In the genomic region with DNA sequence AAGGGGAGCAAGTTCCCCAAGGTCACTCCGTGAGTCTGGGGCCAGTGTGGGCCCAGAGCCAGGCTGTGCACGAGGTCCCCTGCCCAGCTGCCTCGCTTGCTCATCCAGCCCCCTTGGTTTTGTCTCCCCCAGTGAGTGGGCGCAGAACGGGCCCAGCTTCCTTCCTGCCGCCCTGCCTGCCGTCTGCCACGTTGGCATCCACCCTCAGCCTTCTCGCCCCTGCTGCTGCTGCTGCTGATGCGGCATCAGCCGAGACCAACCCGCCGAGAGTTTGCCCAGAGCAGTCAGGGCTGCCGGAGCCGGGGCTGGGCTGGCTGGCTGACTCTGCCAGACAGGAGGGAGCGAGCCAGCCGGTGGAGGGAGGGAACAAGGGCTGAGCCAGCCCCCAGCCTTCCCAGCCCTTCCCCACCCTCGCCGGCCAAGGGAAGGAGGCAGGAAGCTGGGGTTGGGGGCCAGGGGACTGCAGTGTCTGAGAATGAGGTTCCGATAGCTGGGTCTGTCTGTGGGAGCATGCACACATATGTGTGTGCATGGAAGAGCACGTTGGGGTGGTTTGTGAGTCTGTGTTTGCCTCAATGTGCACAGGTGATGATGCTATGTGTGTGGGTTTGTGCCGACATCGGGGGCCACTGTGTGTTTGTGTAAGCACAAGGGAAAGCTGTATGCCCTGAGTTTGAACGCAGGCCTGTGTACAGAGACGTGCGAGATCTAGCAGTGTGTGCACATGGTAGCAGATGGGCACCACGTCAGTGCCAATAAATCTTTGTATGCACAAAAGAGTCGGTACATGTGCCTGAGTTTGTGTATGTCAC, we compare ENCODE assay signal across 1 cellular context.
TF ChIP-seq lines count a peak whose summit lies in the region.

No MANE protein-coding gene starts in this region.

TF ChIP-seq in HepG2, 621 proteins besides CTCF, POLR2A, EP300 and RAD21 (continued from another document and continues in another):
- TF ChIP-seq, protein P1, sequence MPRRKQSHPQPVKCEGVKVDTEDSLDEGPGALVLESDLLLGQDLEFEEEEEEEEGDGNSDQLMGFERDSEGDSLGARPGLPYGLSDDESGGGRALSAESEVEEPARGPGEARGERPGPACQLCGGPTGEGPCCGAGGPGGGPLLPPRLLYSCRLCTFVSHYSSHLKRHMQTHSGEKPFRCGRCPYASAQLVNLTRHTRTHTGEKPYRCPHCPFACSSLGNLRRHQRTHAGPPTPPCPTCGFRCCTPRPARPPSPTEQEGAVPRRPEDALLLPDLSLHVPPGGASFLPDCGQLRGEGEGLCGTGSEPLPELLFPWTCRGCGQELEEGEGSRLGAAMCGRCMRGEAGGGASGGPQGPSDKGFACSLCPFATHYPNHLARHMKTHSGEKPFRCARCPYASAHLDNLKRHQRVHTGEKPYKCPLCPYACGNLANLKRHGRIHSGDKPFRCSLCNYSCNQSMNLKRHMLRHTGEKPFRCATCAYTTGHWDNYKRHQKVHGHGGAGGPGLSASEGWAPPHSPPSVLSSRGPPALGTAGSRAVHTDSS (CRISPR knock-in tag; conservative IDR thresholded peaks at IDR 0.05): no peak
- TF ChIP-seq, protein P2, sequence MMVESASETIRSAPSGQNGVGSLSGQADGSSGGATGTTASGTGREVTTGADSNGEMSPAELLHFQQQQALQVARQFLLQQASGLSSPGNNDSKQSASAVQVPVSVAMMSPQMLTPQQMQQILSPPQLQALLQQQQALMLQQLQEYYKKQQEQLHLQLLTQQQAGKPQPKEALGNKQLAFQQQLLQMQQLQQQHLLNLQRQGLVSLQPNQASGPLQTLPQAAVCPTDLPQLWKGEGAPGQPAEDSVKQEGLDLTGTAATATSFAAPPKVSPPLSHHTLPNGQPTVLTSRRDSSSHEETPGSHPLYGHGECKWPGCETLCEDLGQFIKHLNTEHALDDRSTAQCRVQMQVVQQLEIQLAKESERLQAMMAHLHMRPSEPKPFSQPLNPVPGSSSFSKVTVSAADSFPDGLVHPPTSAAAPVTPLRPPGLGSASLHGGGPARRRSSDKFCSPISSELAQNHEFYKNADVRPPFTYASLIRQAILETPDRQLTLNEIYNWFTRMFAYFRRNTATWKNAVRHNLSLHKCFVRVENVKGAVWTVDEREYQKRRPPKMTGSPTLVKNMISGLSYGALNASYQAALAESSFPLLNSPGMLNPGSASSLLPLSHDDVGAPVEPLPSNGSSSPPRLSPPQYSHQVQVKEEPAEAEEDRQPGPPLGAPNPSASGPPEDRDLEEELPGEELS (CRISPR knock-in tag; IDR thresholded peaks at IDR 0.05): no peak
- TF ChIP-seq ZBTB1 (CRISPR knock-in tag; IDR thresholded peaks at IDR 0.05; ENCODE audit: borderline replicate concordance) (no peak), ZNF484 (CRISPR knock-in tag; IDR thresholded peaks at IDR 0.05; ENCODE audit: borderline replicate concordance, low read depth) (peak; percentile 22; the same call in 1 of the 2 replicates), ZNF446 (CRISPR knock-in tag; IDR thresholded peaks at IDR 0.05) (no peak), ZNF235 (CRISPR knock-in tag; IDR thresholded peaks at IDR 0.05; ENCODE audit: borderline replicate concordance) (no peak), CEBPG (CRISPR knock-in tag; IDR thresholded peaks at IDR 0.05) (no peak), ERF (CRISPR knock-in tag; IDR thresholded peaks at IDR 0.05) (no peak), NAIF1 (CRISPR knock-in tag; IDR thresholded peaks at IDR 0.05; ENCODE audit: borderline replicate concordance) (0 out of 2 replicates have a peak, but pooled peaks have one; percentile 23), SAP130 (CRISPR knock-in tag; IDR thresholded peaks at IDR 0.05; ENCODE audit: low read depth) (no peak; the same call in 1 of the 2 replicates), ZNF460 (CRISPR knock-in tag; IDR thresholded peaks at IDR 0.05; ENCODE audit: borderline replicate concordance) (no peak), YEATS2 (CRISPR knock-in tag; IDR thresholded peaks at IDR 0.05; ENCODE audit: borderline replicate concordance) (no peak), SMARCC2 (IDR thresholded peaks at IDR 0.05) (no peak), ZNF569 (CRISPR knock-in tag; IDR thresholded peaks at IDR 0.05; ENCODE audit: borderline replicate concordance) (no peak), MIXL1 (CRISPR knock-in tag; IDR thresholded peaks at IDR 0.05) (0 out of 2 replicates have a peak, but pooled peaks have one; percentile 13), NR3C1 (CRISPR knock-in tag; IDR thresholded peaks at IDR 0.05) (no peak), PTBP1 (IDR thresholded peaks at IDR 0.05; ENCODE audit: low read depth, low read length, poor library complexity, severe bottlenecking) (no peak), SMAD3 (CRISPR knock-in tag; IDR thresholded peaks at IDR 0.05) (no peak), TAF1 (CRISPR knock-in tag; IDR thresholded peaks at IDR 0.05) (peak; percentile 44; the same call in 1 of the 2 replicates), ZNF672 (CRISPR knock-in tag; IDR thresholded peaks at IDR 0.05) (no peak), ZFP82 (CRISPR knock-in tag; IDR thresholded peaks at IDR 0.05; ENCODE audit: borderline replicate concordance) (no peak), MYC (CRISPR knock-in tag; IDR thresholded peaks at IDR 0.05; ENCODE audit: borderline replicate concordance) (0 out of 2 replicates have a peak, but pooled peaks have one; percentile 12), TBX3 (IDR thresholded peaks at IDR 0.05; ENCODE audit: borderline replicate concordance) (no peak), ZNF296 (CRISPR knock-in tag; conservative IDR thresholded peaks at IDR 0.05) (no peak), ZNF670 (CRISPR knock-in tag; IDR thresholded peaks at IDR 0.05; ENCODE audit: borderline replicate concordance) (no peak), FOSL1 (CRISPR knock-in tag; IDR thresholded peaks at IDR 0.05; ENCODE audit: borderline replicate concordance) (no peak), ZNF251 (CRISPR knock-in tag; IDR thresholded peaks at IDR 0.05) (no peak), KLF11 (CRISPR knock-in tag; IDR thresholded peaks at IDR 0.05) (no peak), ZNF160 (CRISPR knock-in tag; IDR thresholded peaks at IDR 0.05) (no peak), YEATS4 (CRISPR knock-in tag; IDR thresholded peaks at IDR 0.05; ENCODE audit: borderline replicate concordance) (no peak), ZNF136 (CRISPR knock-in tag; IDR thresholded peaks at IDR 0.05; ENCODE audit: low read depth) (no peak), ZNF674 (CRISPR knock-in tag; IDR thresholded peaks at IDR 0.05; ENCODE audit: low read depth) (no peak), HDAC1 (CRISPR knock-in tag; IDR thresholded peaks at IDR 0.05) (peak; percentile 69; the same call in 1 of the 2 replicates), MAZ (IDR thresholded peaks at IDR 0.05; ENCODE audit: borderline replicate concordance, low read depth, low read length) (no peak), MAZ (CRISPR knock-in tag; IDR thresholded peaks at IDR 0.05; ENCODE audit: low read depth) (no peak), TCF7L2 (IDR thresholded peaks at IDR 0.05; ENCODE audit: low read depth, low read length) (no peak), JUND (CRISPR knock-in tag; IDR thresholded peaks at IDR 0.05) (no peak), STAT5B (CRISPR knock-in tag; IDR thresholded peaks at IDR 0.05) (no peak), KMT2B (CRISPR knock-in tag; IDR thresholded peaks at IDR 0.05) (no peak), MED8 (CRISPR knock-in tag; IDR thresholded peaks at IDR 0.05; ENCODE audit: insufficient replicate concordance) (no peak)
- TF ChIP-seq, protein P3, sequence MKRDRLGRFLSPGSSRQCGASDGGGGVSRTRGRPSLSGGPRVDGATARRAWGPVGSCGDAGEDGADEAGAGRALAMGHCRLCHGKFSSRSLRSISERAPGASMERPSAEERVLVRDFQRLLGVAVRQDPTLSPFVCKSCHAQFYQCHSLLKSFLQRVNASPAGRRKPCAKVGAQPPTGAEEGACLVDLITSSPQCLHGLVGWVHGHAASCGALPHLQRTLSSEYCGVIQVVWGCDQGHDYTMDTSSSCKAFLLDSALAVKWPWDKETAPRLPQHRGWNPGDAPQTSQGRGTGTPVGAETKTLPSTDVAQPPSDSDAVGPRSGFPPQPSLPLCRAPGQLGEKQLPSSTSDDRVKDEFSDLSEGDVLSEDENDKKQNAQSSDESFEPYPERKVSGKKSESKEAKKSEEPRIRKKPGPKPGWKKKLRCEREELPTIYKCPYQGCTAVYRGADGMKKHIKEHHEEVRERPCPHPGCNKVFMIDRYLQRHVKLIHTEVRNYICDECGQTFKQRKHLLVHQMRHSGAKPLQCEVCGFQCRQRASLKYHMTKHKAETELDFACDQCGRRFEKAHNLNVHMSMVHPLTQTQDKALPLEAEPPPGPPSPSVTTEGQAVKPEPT (CRISPR knock-in tag; IDR thresholded peaks at IDR 0.05; ENCODE audit: low read depth): no peak
- TF ChIP-seq, protein P4, sequence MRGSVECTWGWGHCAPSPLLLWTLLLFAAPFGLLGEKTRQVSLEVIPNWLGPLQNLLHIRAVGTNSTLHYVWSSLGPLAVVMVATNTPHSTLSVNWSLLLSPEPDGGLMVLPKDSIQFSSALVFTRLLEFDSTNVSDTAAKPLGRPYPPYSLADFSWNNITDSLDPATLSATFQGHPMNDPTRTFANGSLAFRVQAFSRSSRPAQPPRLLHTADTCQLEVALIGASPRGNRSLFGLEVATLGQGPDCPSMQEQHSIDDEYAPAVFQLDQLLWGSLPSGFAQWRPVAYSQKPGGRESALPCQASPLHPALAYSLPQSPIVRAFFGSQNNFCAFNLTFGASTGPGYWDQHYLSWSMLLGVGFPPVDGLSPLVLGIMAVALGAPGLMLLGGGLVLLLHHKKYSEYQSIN (CRISPR knock-in tag; IDR thresholded peaks at IDR 0.05; ENCODE audit: borderline replicate concordance): no peak
- TF ChIP-seq, protein P5, sequence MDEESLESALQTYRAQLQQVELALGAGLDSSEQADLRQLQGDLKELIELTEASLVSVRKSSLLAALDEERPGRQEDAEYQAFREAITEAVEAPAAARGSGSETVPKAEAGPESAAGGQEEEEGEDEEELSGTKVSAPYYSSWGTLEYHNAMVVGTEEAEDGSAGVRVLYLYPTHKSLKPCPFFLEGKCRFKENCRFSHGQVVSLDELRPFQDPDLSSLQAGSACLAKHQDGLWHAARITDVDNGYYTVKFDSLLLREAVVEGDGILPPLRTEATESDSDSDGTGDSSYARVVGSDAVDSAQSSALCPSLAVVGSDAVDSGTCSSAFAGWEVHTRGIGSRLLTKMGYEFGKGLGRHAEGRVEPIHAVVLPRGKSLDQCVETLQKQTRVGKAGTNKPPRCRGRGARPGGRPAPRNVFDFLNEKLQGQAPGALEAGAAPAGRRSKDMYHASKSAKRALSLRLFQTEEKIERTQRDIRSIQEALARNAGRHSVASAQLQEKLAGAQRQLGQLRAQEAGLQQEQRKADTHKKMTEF (CRISPR knock-in tag; IDR thresholded peaks at IDR 0.05): no peak
- TF ChIP-seq, protein P6, sequence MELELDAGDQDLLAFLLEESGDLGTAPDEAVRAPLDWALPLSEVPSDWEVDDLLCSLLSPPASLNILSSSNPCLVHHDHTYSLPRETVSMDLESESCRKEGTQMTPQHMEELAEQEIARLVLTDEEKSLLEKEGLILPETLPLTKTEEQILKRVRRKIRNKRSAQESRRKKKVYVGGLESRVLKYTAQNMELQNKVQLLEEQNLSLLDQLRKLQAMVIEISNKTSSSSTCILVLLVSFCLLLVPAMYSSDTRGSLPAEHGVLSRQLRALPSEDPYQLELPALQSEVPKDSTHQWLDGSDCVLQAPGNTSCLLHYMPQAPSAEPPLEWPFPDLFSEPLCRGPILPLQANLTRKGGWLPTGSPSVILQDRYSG (CRISPR knock-in tag; IDR thresholded peaks at IDR 0.05): no peak
- TF ChIP-seq, protein P7, sequence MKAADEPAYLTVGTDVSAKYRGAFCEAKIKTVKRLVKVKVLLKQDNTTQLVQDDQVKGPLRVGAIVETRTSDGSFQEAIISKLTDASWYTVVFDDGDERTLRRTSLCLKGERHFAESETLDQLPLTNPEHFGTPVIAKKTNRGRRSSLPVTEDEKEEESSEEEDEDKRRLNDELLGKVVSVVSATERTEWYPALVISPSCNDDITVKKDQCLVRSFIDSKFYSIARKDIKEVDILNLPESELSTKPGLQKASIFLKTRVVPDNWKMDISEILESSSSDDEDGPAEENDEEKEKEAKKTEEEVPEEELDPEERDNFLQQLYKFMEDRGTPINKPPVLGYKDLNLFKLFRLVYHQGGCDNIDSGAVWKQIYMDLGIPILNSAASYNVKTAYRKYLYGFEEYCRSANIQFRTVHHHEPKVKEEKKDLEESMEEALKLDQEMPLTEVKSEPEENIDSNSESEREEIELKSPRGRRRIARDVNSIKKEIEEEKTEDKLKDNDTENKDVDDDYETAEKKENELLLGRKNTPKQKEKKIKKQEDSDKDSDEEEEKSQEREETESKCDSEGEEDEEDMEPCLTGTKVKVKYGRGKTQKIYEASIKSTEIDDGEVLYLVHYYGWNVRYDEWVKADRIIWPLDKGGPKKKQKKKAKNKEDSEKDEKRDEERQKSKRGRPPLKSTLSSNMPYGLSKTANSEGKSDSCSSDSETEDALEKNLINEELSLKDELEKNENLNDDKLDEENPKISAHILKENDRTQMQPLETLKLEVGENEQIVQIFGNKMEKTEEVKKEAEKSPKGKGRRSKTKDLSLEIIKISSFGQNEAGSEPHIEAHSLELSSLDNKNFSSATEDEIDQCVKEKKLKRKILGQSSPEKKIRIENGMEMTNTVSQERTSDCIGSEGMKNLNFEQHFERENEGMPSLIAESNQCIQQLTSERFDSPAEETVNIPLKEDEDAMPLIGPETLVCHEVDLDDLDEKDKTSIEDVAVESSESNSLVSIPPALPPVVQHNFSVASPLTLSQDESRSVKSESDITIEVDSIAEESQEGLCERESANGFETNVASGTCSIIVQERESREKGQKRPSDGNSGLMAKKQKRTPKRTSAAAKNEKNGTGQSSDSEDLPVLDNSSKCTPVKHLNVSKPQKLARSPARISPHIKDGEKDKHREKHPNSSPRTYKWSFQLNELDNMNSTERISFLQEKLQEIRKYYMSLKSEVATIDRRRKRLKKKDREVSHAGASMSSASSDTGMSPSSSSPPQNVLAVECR (CRISPR knock-in tag; IDR thresholded peaks at IDR 0.05; ENCODE audit: borderline replicate concordance): peak; percentile 10; the same call in 1 of the 2 replicates
- TF ChIP-seq, protein P8, sequence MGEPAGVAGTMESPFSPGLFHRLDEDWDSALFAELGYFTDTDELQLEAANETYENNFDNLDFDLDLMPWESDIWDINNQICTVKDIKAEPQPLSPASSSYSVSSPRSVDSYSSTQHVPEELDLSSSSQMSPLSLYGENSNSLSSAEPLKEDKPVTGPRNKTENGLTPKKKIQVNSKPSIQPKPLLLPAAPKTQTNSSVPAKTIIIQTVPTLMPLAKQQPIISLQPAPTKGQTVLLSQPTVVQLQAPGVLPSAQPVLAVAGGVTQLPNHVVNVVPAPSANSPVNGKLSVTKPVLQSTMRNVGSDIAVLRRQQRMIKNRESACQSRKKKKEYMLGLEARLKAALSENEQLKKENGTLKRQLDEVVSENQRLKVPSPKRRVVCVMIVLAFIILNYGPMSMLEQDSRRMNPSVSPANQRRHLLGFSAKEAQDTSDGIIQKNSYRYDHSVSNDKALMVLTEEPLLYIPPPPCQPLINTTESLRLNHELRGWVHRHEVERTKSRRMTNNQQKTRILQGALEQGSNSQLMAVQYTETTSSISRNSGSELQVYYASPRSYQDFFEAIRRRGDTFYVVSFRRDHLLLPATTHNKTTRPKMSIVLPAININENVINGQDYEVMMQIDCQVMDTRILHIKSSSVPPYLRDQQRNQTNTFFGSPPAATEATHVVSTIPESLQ (CRISPR knock-in tag; conservative IDR thresholded peaks at IDR 0.05): no peak
